In the genomic region with DNA sequence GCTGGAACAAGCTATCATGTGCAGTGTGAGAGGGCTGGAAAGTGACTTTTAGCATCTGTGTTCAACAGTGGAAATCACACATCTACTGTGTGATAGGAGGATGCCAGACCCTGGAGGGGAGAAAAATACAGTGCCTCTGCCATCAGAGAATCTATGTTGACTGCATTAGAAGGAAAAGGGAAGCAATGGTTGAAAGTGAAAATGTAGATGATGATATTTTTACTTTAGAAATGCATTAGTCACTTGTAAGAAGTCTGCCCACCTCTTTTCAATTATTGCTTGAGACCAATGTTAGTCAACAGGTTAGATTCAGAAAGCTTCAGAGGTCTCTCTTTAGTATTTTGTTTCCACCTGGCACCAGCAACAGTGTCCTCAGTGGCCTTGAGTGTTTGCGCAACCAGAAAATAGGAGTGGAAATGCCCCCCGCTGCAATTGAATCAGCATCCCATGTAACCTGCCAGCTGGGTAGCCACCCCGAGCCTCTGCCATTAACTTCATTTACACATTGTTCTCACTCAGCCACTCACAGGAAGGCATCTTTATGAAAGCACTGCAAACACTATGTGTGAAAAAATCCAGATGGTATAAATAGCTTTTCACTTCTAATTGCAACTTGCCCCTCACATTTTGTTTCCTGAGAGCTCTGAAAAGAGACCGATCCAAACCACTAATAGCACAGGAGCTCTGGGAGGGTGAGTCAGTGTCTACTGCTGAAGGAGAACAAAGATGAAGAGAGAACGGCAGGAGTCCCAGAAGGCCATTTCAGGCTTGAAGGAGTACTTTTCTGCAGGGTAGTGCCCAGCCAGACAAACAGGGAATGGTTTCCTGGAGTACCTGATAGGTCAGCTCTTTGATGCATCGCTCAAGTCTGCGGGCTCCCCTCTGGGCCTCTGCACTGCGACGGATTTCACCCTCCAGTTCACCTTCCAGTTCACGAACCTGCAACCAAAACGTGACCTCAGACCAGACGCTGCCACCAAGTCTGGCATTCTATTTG, we compare ENCODE assay signal across 10 cellular contexts.
DNase-seq lines count a peak whose midpoint lies in the region; ATAC-seq, FAIRE-seq and TF ChIP-seq lines count a peak whose summit lies in the region.
"Had no signal": no experiment of that assay in that cellular context is flagged by ENCODE, and none has a peak within 500 bp of the region (broad histone marks: within the 10 kb centered on the region; RNA-seq: fewer than 3 reads in every experiment).

No MANE protein-coding gene starts in this region.

- no peak for FAIRE-seq in kidney (lab: Jason Lieb, UNC)

- no peak overlapping the region for H3K27ac ChIP-seq in kidney (ENCODE audit: low read depth in 2 of 2, low read length in 2 of 2)
- H3K27ac ChIP-seq: lower lobe of right lung had no signal

- no peaks in the 10 kb centered on the region for H3K4me1 ChIP-seq in kidney (ENCODE audit: control insufficient read depth in 1 of 2, insufficient read depth in 1 of 2, low read depth in 1 of 2, low read length in 2 of 2)
- H3K4me1 ChIP-seq: lower lobe of right lung had no signal

- H3K36me3 Mint-ChIP-seq in activated T-helper 1 cell treated with anti-CD3 and anti-CD28 coated beads, Interleukin-12 subunit alpha, Interleukin-12 subunit beta, Interleukin-2, Interleukin-4 antibody, amounts not matched to agents 30 ng/mL and 10 ng/mL and 1 ng/mL, durations not matched to agents 14 hours and 24 hours and 36 hours (ENCODE audit: low read depth): no peaks in the 10 kb centered on the region

- H3K4me3 ChIP-seq in kidney (ENCODE audit: low read length in 2 of 2) (no peak overlapping the region), foreskin fibroblast (ENCODE audit: low read depth in 1 of 2, low read length in 2 of 2) (no peak overlapping the region)
- H3K4me3 ChIP-seq: lower lobe of right lung had no signal

- in situ Hi-C loops in GM13976 (cut with MboI; ENCODE audit: low sequenced_read_pairs, unreplicated experiment): no loop called here
- in situ Hi-C loops in KBM-7 (cut with MboI; ENCODE audit: low pct_unique_long_range_greater_than_20kb, low sequenced_read_pairs): no loop called here

- H3K9me3 Mint-ChIP-seq in activated T-helper 1 cell treated with anti-CD3 and anti-CD28 coated beads, Interleukin-12 subunit alpha, Interleukin-12 subunit beta, Interleukin-2, Interleukin-4 antibody, amounts not matched to agents 30 ng/mL and 10 ng/mL and 1 ng/mL, durations not matched to agents 14 hours and 24 hours and 36 hours: no peaks in the 10 kb centered on the region

- no peak overlapping the region for H3K4me3 Mint-ChIP-seq in activated T-helper 1 cell treated with anti-CD3 and anti-CD28 coated beads, Interleukin-12 subunit alpha, Interleukin-12 subunit beta, Interleukin-2, Interleukin-4 antibody, amounts not matched to agents 30 ng/mL and 10 ng/mL and 1 ng/mL, durations not matched to agents 14 hours and 24 hours and 36 hours

- ATAC-seq in GM21515 (IDR thresholded peaks at IDR 0.05; ENCODE audit: unreplicated experiment) (peak; percentile 72), HG03565 (IDR thresholded peaks at IDR 0.05; ENCODE audit: unreplicated experiment) (peak; percentile 75)
- ATAC-seq: HCT116 had no signal

- peak; percentile 31 for DNase-seq in GM13976 (ENCODE audit: low spot score)
- no peak for DNase-seq in activated T-helper 1 cell treated with anti-CD3 and anti-CD28 coated beads, Interleukin-12 subunit alpha, Interleukin-12 subunit beta, Interleukin-2, Interleukin-4 antibody, amounts not matched to agents 30 ng/mL and 10 ng/mL and 1 ng/mL, durations not matched to agents 14 hours and 24 hours and 36 hours (ENCODE audit: low spot score)
- DNase-seq in GM19238 (ENCODE audit: insufficient read length, low spot score): no peak
- DNase-seq in KBM-7: no peak
- no peak for DNase-seq in kidney
- no peak for DNase-seq in foreskin fibroblast
- DNase-seq: lower lobe of right lung had no signal

- no peaks in the 10 kb centered on the region for H3K36me3 ChIP-seq in kidney (ENCODE audit: control insufficient read depth in 1 of 2, insufficient read depth in 2 of 2, low read length in 2 of 2)
- H3K36me3 ChIP-seq: lower lobe of right lung had no signal

- H3K27me3 Mint-ChIP-seq in activated T-helper 1 cell treated with anti-CD3 and anti-CD28 coated beads, Interleukin-12 subunit alpha, Interleukin-12 subunit beta, Interleukin-2, Interleukin-4 antibody, amounts not matched to agents 30 ng/mL and 10 ng/mL and 1 ng/mL, durations not matched to agents 14 hours and 24 hours and 36 hours (ENCODE audit: insufficient read depth): peaks cover 7% of the 10 kb centered on the region

- peak overlapping the region; percentile 50 for H3K27ac Mint-ChIP-seq in activated T-helper 1 cell treated with anti-CD3 and anti-CD28 coated beads, Interleukin-12 subunit alpha, Interleukin-12 subunit beta, Interleukin-2, Interleukin-4 antibody, amounts not matched to agents 30 ng/mL and 10 ng/mL and 1 ng/mL, durations not matched to agents 14 hours and 24 hours and 36 hours

- H3K9me3 ChIP-seq in kidney (ENCODE audit: control insufficient read depth in 1 of 2, low read length in 2 of 2): no peaks in the 10 kb centered on the region
- H3K9me3 ChIP-seq: lower lobe of right lung had no signal

- H3K9ac ChIP-seq in kidney (ENCODE audit: low read length in 2 of 2): no peak overlapping the region

- intact Hi-C loops in activated T-helper 1 cell treated with anti-CD3 and anti-CD28 coated beads, Interleukin-12 subunit alpha, Interleukin-12 subunit beta, Interleukin-2, Interleukin-4 antibody, amounts not matched to agents 30 ng/mL and 10 ng/mL and 1 ng/mL, durations not matched to agents 14 hours and 24 hours and 36 hours (cut with micrococcal nuclease): loop anchor here (1.0 to 5.0 kb wide), 5 partner anchors 45 to 301 kb away; a partner anchor contains a TSS
- intact Hi-C loops in kidney (cut with DNase I): no loop called here

- H3K4me1 Mint-ChIP-seq in activated T-helper 1 cell treated with anti-CD3 and anti-CD28 coated beads, Interleukin-12 subunit alpha, Interleukin-12 subunit beta, Interleukin-2, Interleukin-4 antibody, amounts not matched to agents 30 ng/mL and 10 ng/mL and 1 ng/mL, durations not matched to agents 14 hours and 24 hours and 36 hours (ENCODE audit: low read depth): peaks cover 24% of the 10 kb centered on the region

- TF ChIP-seq CTCF in GM13976 (IDR thresholded peaks at IDR 0.05; ENCODE audit: borderline replicate concordance, control extremely low read depth, extremely low read depth, insufficient read depth, missing control alignments) (no peak), kidney (IDR thresholded peaks at IDR 0.05; ENCODE audit: borderline replicate concordance, extremely low read depth, insufficient read depth) (no peak), foreskin fibroblast (IDR thresholded peaks at IDR 0.05; ENCODE audit: low read depth, low read length) (no peak)
